ENCODE assay signal across 8 cellular contexts in genomic region chr4:2689825-2690700, GRCh38.
A peak's percentile ranks its signal among the peaks of the same experiment; 100 is the strongest.
DNase-seq lines count a peak whose midpoint lies in the region; ATAC-seq, FAIRE-seq and TF ChIP-seq lines count a peak whose summit lies in the region.

No MANE protein-coding gene starts in this region.

- H3K27me3 Mint-ChIP-seq in osteocyte (ENCODE audit: unreplicated experiment) = no peaks in the 10 kb centered on the region

- peaks cover 49% of the 10 kb centered on the region for H3K36me3 Mint-ChIP-seq in osteocyte (ENCODE audit: unreplicated experiment)

- no peak for TF ChIP-seq CTCF in osteocyte (IDR thresholded peaks at IDR 0.05)

- no peak overlapping the region for H3K27ac Mint-ChIP-seq in osteocyte (ENCODE audit: unreplicated experiment)

- H3K4me3 Mint-ChIP-seq in osteocyte (ENCODE audit: unreplicated experiment) = no peak overlapping the region

- no peak for FAIRE-seq in urothelium cell line (lab: Jason Lieb, UNC)

- H3K4me1 Mint-ChIP-seq in osteocyte (ENCODE audit: unreplicated experiment) = peaks cover 9% of the 10 kb centered on the region

- DNase-seq in activated CD8-positive, alpha-beta memory T cell treated with anti-CD3 and anti-CD28 coated beads for 24 hours = peak; percentile 76
- DNase-seq in osteocyte (ENCODE audit: extremely low spot score, unreplicated experiment) (peak; percentile 71), NCI-H1092 treated with DMSO at 0.1 percent for 48 hours (lab: John Stamatoyannopoulos, UW) (no peak), urothelium cell line (ENCODE audit: low spot score) (no peak), DMS 273 treated with DMSO at 0.1 percent for 48 hours (lab: John Stamatoyannopoulos, UW) (no peak)

- H3K9me3 Mint-ChIP-seq in osteocyte (ENCODE audit: unreplicated experiment) = no peaks in the 10 kb centered on the region

- ATAC-seq in GM18502 (IDR thresholded peaks at IDR 0.05; ENCODE audit: poor library complexity, unreplicated experiment) = peak; percentile 66
- peak; percentile 55 for ATAC-seq in HG02678 (IDR thresholded peaks at IDR 0.05; ENCODE audit: unreplicated experiment)
- ATAC-seq in GM19328 (IDR thresholded peaks at IDR 0.05; ENCODE audit: unreplicated experiment) = no peak

Comparison
In these comparisons a context has a peak if more than half of its experiments do, and no peak if none do; other contexts are left out.
1. DNase-seq: peak in activated CD8-positive, alpha-beta memory T cell treated with anti-CD3 and anti-CD28 coated beads for 24 hours (single experiment) and osteocyte (single experiment); none in NCI-H1092 treated with DMSO at 0.1 percent for 48 hours (single experiment), urothelium cell line (single experiment) and DMS 273 treated with DMSO at 0.1 percent for 48 hours (single experiment).